28 cellular contexts compared by ENCODE assay signal in genomic region chr16:4597174-4597573, GRCh38. TPM values are rescaled to one million over a fixed set of nuclear protein-coding genes. Genes with fewer than 3 reads are reported as not detected.
DNase-seq lines count a peak whose midpoint lies in the region; ATAC-seq and TF ChIP-seq lines count a peak whose summit lies in the region.
"Had no signal": no experiment of that assay in that cellular context is flagged by ENCODE, and none has a peak within 500 bp of the region (broad histone marks: within the 10 kb centered on the region; RNA-seq: fewer than 3 reads in every experiment).

No MANE protein-coding gene starts in this region.

- H4K91ac ChIP-seq in neuronal stem cell (ENCODE audit: low read depth, low read length, poor library complexity) = no peak overlapping the region

- no peak overlapping the region for H4K8ac ChIP-seq in neuronal stem cell (ENCODE audit: low read depth, low read length)

- intact Hi-C loops in Calu3 (cut with micrococcal nuclease; ENCODE audit: unreplicated experiment) = no loop called here

- no peak overlapping the region for H2AK5ac ChIP-seq in neuronal stem cell (ENCODE audit: low read depth, low read length)

- ATAC-seq in RWPE2 (ENCODE audit: low read depth) = peak; percentile 68
- ATAC-seq: activated CD8-positive, alpha-beta memory T cell treated with anti-CD3 and anti-CD28 coated beads, Interleukin-2, amount 10 ng/mL, durations not matched to agents 7 days and 5 days; naive thymus-derived CD8-positive, alpha-beta T cell; sciatic nerve had no signal

- TF ChIP-seq CTCF in RWPE2 (IDR thresholded peaks at IDR 0.05; ENCODE audit: poor library complexity, severe bottlenecking) = no peak
- TF ChIP-seq CTCF in Calu3 (IDR thresholded peaks at IDR 0.05; ENCODE audit: unreplicated experiment) = no peak

- H3K4me1 ChIP-seq in RWPE2 (ENCODE audit: insufficient read depth, poor library complexity, severe bottlenecking) = peaks cover 8% of the 10 kb centered on the region
- peaks cover 15 to 17% of the 10 kb centered on the region in 2 donors for H3K4me1 ChIP-seq in neuronal stem cell (ENCODE audit: control insufficient read depth in 2 of 2, insufficient read depth in 1 of 2, low read depth in 1 of 2, low read length in 2 of 2)

- H3K23ac ChIP-seq in neuronal stem cell (ENCODE audit: low read depth, low read length, poor library complexity) = no peak overlapping the region

- H2BK12ac ChIP-seq in neuronal stem cell (ENCODE audit: low read length) = no peak overlapping the region

- H3K4me2 ChIP-seq in neuronal stem cell (ENCODE audit: insufficient read depth, low read length, poor library complexity, severe bottlenecking) = peak overlapping the region; percentile 2
- H3K4me2 ChIP-seq: PC-9 had no signal

- H3K27me3 Mint-ChIP-seq in Calu3 (ENCODE audit: unreplicated experiment) = peaks cover 100% of the 10 kb centered on the region

- CTCF ChIA-PET in Calu3 (lab: Charles Lee) = interaction anchor here (0.7 kb wide), 1 partner anchor 12 kb away, joined by 3 read pairs; no protein-coding TSS in a partner anchor

- H3K4me3 ChIP-seq in RWPE2 (ENCODE audit: severe bottlenecking) (no peak overlapping the region), neuronal stem cell (ENCODE audit: low read length in 2 of 2) (no peak overlapping the region)
- H3K4me3 ChIP-seq: ovary, PC-9, SJCRH30 had no signal

- WGBS in neuronal stem cell (ENCODE audit: extremely low coverage in 2 of 2, insufficient read length in 2 of 2, insufficient replicate concordance in 1 of 2), 2 donors = no CpG with 5 or more reads among the region's 9 CpGs

- no peak overlapping the region for H3K14ac ChIP-seq in neuronal stem cell (ENCODE audit: low read length)

- no peaks in the 10 kb centered on the region for H3K4me1 Mint-ChIP-seq in Calu3 (ENCODE audit: low read depth, unreplicated experiment)
- H3K4me1 Mint-ChIP-seq: activated CD4-positive, alpha-beta T cell treated with anti-CD3 and anti-CD28 coated beads, Interleukin-2, amount 10 ng/mL, durations not matched to agents 7 days and 5 days; activated CD8-positive, alpha-beta memory T cell treated with anti-CD3 and anti-CD28 coated beads, Interleukin-2, amount 10 ng/mL, durations not matched to agents 7 days and 5 days; activated naive CD4-positive, alpha-beta T cell treated with anti-CD3 and anti-CD28 coated beads, Interleukin-2, amount 10 ng/mL, durations not matched to agents 7 days and 5 days had no signal

- in situ Hi-C loops in Caki2 (cut with HindIII; ENCODE audit: low pct_unique_long_range_greater_than_20kb, low sequenced_read_pairs) = no loop called here

- H3K9me3 ChIP-seq in RWPE2 (ENCODE audit: severe bottlenecking) (no peaks in the 10 kb centered on the region), neuronal stem cell (replicated peaks in 1 of 2; ENCODE audit: control insufficient read depth in 2 of 2, insufficient read depth in 1 of 2, low read depth in 1 of 2, low read length in 2 of 2) (no peaks in the 10 kb centered on the region)
- H3K9me3 ChIP-seq: ovary, SJCRH30 had no signal

- no peak overlapping the region for H2AFZ ChIP-seq in neuronal stem cell (ENCODE audit: low read length)
- H2AFZ ChIP-seq: PC-9 had no signal

- H3K27ac Mint-ChIP-seq in Calu3 (ENCODE audit: unreplicated experiment) = no peak overlapping the region
- H3K27ac Mint-ChIP-seq: activated CD8-positive, alpha-beta memory T cell treated with anti-CD3 and anti-CD28 coated beads, Interleukin-2, amount 10 ng/mL, durations not matched to agents 7 days and 5 days; activated naive CD4-positive, alpha-beta T cell treated with anti-CD3 and anti-CD28 coated beads, Interleukin-2, amount 10 ng/mL, durations not matched to agents 7 days and 5 days; CD14-positive monocyte had no signal

- H3K36me3 Mint-ChIP-seq in Calu3 (ENCODE audit: insufficient read depth, unreplicated experiment) = peaks cover 1% of the 10 kb centered on the region
- H3K36me3 Mint-ChIP-seq: activated CD8-positive, alpha-beta memory T cell treated with anti-CD3 and anti-CD28 coated beads, Interleukin-2, amount 10 ng/mL, durations not matched to agents 7 days and 5 days; activated naive CD4-positive, alpha-beta T cell treated with anti-CD3 and anti-CD28 coated beads, Interleukin-2, amount 10 ng/mL, durations not matched to agents 7 days and 5 days; CD14-positive monocyte; naive thymus-derived CD8-positive, alpha-beta T cell had no signal

- H3K27me3 ChIP-seq in RWPE2 (ENCODE audit: insufficient read depth, poor library complexity, severe bottlenecking) (no peaks in the 10 kb centered on the region), neuronal stem cell (ENCODE audit: control insufficient read depth in 3 of 3, insufficient read depth in 3 of 3, low read depth in 1 of 3, low read length in 3 of 3) (no peaks in the 10 kb centered on the region)
- H3K27me3 ChIP-seq: ovary had no signal

- H3K9ac ChIP-seq in neuronal stem cell (ENCODE audit: low read depth, low read length, poor library complexity) = no peak overlapping the region

- H3K9me3 Mint-ChIP-seq in Calu3 (ENCODE audit: low read depth, unreplicated experiment) = no peaks in the 10 kb centered on the region
- H3K9me3 Mint-ChIP-seq: activated CD4-positive, alpha-beta T cell treated with anti-CD3 and anti-CD28 coated beads, Interleukin-2, amount 10 ng/mL, durations not matched to agents 7 days and 5 days; activated naive CD4-positive, alpha-beta T cell treated with anti-CD3 and anti-CD28 coated beads, Interleukin-2, amount 10 ng/mL, durations not matched to agents 7 days and 5 days; H9; naive thymus-derived CD8-positive, alpha-beta T cell had no signal

- DNase-seq in Caki2 (ENCODE audit: low read depth) (peak; percentile 95), RWPE2 (ENCODE audit: low spot score) (no peak), globus pallidus (ENCODE audit: low spot score) (peak; percentile 20), neuronal stem cell (ENCODE audit: low spot score) (no peak), Calu3 (no peak), NCI-H1417 treated with DMSO at 0.1 percent for 48 hours (lab: John Stamatoyannopoulos, UW) (no peak), NCI-H2196 treated with DMSO at 0.1 percent for 48 hours (lab: John Stamatoyannopoulos, UW; ENCODE audit: unreplicated experiment) (no peak), cerebellar nuclear complex (lab: John Stamatoyannopoulos, UW) (no peak)
- DNase-seq: activated CD4-positive, alpha-beta T cell treated with anti-CD3 and anti-CD28 coated beads, Interleukin-2, amount 10 ng/mL, durations not matched to agents 7 days and 5 days; activated CD8-positive, alpha-beta memory T cell treated with anti-CD3 and anti-CD28 coated beads, Interleukin-2, amount 10 ng/mL, durations not matched to agents 7 days and 5 days; activated naive CD4-positive, alpha-beta T cell treated with anti-CD3 and anti-CD28 coated beads, Interleukin-2, amount 10 ng/mL, durations not matched to agents 7 days and 5 days; amygdala; dermis blood vessel endothelial cell; foreskin melanocyte; H9; islet precursor cell; KBM-7; naive thymus-derived CD8-positive, alpha-beta T cell; NCI-H187; NCI-H345; ovary; PC-9; SJCRH30; stimulated activated CD8-positive, alpha-beta memory T cell treated with anti-CD3 and anti-CD28 coated beads, Interleukin-4, amount 100 ng/mL, for 48 hours; T-helper 2 cell; WERI-Rb-1 had no signal

- peak overlapping the region; percentile 7 for H2BK5ac ChIP-seq in neuronal stem cell (ENCODE audit: low read length)

- no peak overlapping the region for H3K18ac ChIP-seq in neuronal stem cell (ENCODE audit: low read length)

- no TSS peak for BruUV-seq in Calu3 (replicated peaks; lab: Mats Ljungman, UMichigan)

- no peak overlapping the region for H3K4me3 Mint-ChIP-seq in Calu3 (ENCODE audit: low read depth, unreplicated experiment)
- H3K4me3 Mint-ChIP-seq: activated CD4-positive, alpha-beta T cell treated with anti-CD3 and anti-CD28 coated beads, Interleukin-2, amount 10 ng/mL, durations not matched to agents 7 days and 5 days; activated CD8-positive, alpha-beta memory T cell treated with anti-CD3 and anti-CD28 coated beads, Interleukin-2, amount 10 ng/mL, durations not matched to agents 7 days and 5 days; activated naive CD4-positive, alpha-beta T cell treated with anti-CD3 and anti-CD28 coated beads, Interleukin-2, amount 10 ng/mL, durations not matched to agents 7 days and 5 days; CD14-positive monocyte; H9; naive thymus-derived CD8-positive, alpha-beta T cell had no signal

- no peaks in the 10 kb centered on the region for H3K36me3 ChIP-seq in RWPE2 (ENCODE audit: low read depth)
- H3K36me3 ChIP-seq in neuronal stem cell (replicated peaks in 1 of 2; ENCODE audit: control insufficient read depth in 2 of 2, insufficient read depth in 2 of 2, low read length in 2 of 2) = peaks cover 0 to 1% of the 10 kb centered on the region in 2 donors
- H3K36me3 ChIP-seq: ovary, SJCRH30, WERI-Rb-1 had no signal

- H2BK120ac ChIP-seq in neuronal stem cell (ENCODE audit: low read depth, low read length) = no peak overlapping the region

- no peak overlapping the region for H3K27ac ChIP-seq in RWPE2 (ENCODE audit: poor library complexity, severe bottlenecking)
- H3K27ac ChIP-seq in neuronal stem cell (replicated peaks; ENCODE audit: low read length) = no peak overlapping the region
- H3K27ac ChIP-seq: ovary, PC-9, SJCRH30, WERI-Rb-1 had no signal

- peak overlapping the region; percentile 11 for H3K4ac ChIP-seq in neuronal stem cell (ENCODE audit: low read length)

- H2BK15ac ChIP-seq in neuronal stem cell (ENCODE audit: low read length) = no peak overlapping the region

- H3K79me1 ChIP-seq in neuronal stem cell (ENCODE audit: low read depth, low read length) = peaks cover 2% of the 10 kb centered on the region

RNA-seq across cellular contexts. Expression of gene UBALD1, which starts 17.5 kb away (rescaled TPM):
- 4.3 and 12.4 TPM in 2 replicates for total RNA-seq in Caki2 (2014; rRNA removed; shearing (Covaris generic); ENCODE audit: low replicate concordance)
- polyA plus RNA-seq in neuronal stem cell (2013, experiment 1 of 2) = 13.4 TPM
- 13.0 TPM for polyA plus RNA-seq in neuronal stem cell (2013, experiment 2 of 2)
- total RNA-seq in Calu3 (2022) = 54.4 and 55.6 TPM in 2 replicates

RNA-seq across cellular contexts. Expression of gene MGRN1, which starts 27.5 kb away (rescaled TPM):
- 13.8 and 14.1 TPM in 2 replicates for total RNA-seq in Caki2 (2014; rRNA removed; shearing (Covaris generic); ENCODE audit: low replicate concordance)
- 48.7 TPM for polyA plus RNA-seq in neuronal stem cell (2013, experiment 1 of 2)
- polyA plus RNA-seq in neuronal stem cell (2013, experiment 2 of 2) = 51.0 TPM
- 105 and 114 TPM in 2 replicates for total RNA-seq in Calu3 (2022)

RNA-seq across cellular contexts. Expression of gene C16orf96, which starts 41.0 kb away (rescaled TPM):
- total RNA-seq in Caki2 (2014; rRNA removed; shearing (Covaris generic); ENCODE audit: low replicate concordance) = not detected in 2 replicates
- polyA plus RNA-seq in neuronal stem cell (2013, experiment 1 of 2) = 0.74 TPM
- 0.79 TPM for polyA plus RNA-seq in neuronal stem cell (2013, experiment 2 of 2)
- not detected in 2 replicates for total RNA-seq in Calu3 (2022)
- total RNA-seq: dermis blood vessel endothelial cell, SJCRH30 had no signal
- polyA plus RNA-seq: CD14-positive monocyte had no signal

RNA-seq across cellular contexts. Expression of gene CDIP1, which starts 58.6 kb away (rescaled TPM):
- 0.20 and 1.3 TPM in 2 replicates for total RNA-seq in Caki2 (2014; rRNA removed; shearing (Covaris generic); ENCODE audit: low replicate concordance)
- 48.1 TPM for polyA plus RNA-seq in neuronal stem cell (2013, experiment 1 of 2)
- polyA plus RNA-seq in neuronal stem cell (2013, experiment 2 of 2) = 46.7 TPM
- total RNA-seq in Calu3 (2022) = 6.2 and 7.9 TPM in 2 replicates

Comparison
In these comparisons a context has a peak if more than half of its experiments do, and no peak if none do; other contexts are left out.
1. DNase-seq: peak in Caki2 (single experiment) and globus pallidus (single experiment); none in RWPE2 (single experiment), neuronal stem cell (single experiment), Calu3 (single experiment), NCI-H1417 treated with DMSO at 0.1 percent for 48 hours (single experiment), NCI-H2196 treated with DMSO at 0.1 percent for 48 hours (single experiment) and cerebellar nuclear complex (0 of 2).